ENCODE assay signal across 2 cellular contexts in genomic region chr10:58637372-58637771, GRCh38.
TF ChIP-seq lines count a peak whose summit lies in the region.

No MANE protein-coding gene starts in this region.

TF ChIP-seq in A549, 52 proteins besides CTCF, POLR2A, EP300 and RAD21 (continued from another document and continues in another):
- TF ChIP-seq REST (IDR thresholded peaks at IDR 0.05) (no peak), BCL3 (IDR thresholded peaks at IDR 0.05) (no peak), FOSB (CRISPR knock-in tag; IDR thresholded peaks at IDR 0.05) (no peak), E2F6 (IDR thresholded peaks at IDR 0.05; ENCODE audit: borderline replicate concordance, low read depth) (no peak), CBX2 (IDR thresholded peaks at IDR 0.05; ENCODE audit: borderline replicate concordance, low read depth) (no peak), ZFP36 (IDR thresholded peaks at IDR 0.05; ENCODE audit: borderline replicate concordance, partially characterized antibody) (no peak), ATOH8 (CRISPR knock-in tag; IDR thresholded peaks at IDR 0.05; ENCODE audit: low read depth) (no peak), HOXA7 (CRISPR knock-in tag; IDR thresholded peaks at IDR 0.05) (no peak), SMC3 (IDR thresholded peaks at IDR 0.05) (peak; percentile 22; the same call in 1 of the 3 replicates), CEBPB (IDR thresholded peaks at IDR 0.05) (peak in 1 of 2 experiments; percentile 47; a peak in 3 of 4 replicates), ELK1 (IDR thresholded peaks at IDR 0.05; ENCODE audit: low read depth, low read length) (no peak), EHMT2 (IDR thresholded peaks at IDR 0.05; ENCODE audit: low read depth) (no peak), ESRRA (IDR thresholded peaks at IDR 0.05; ENCODE audit: borderline replicate concordance, low read length) (no peak), BHLHE40 (IDR thresholded peaks at IDR 0.05; ENCODE audit: low read depth, low read length) (no peak), MAX (IDR thresholded peaks at IDR 0.05) (no peak), JUN (IDR thresholded peaks at IDR 0.05) (peak; percentile 60 to 67; a peak in 4 of 5 replicates), SREBF2 (IDR thresholded peaks at IDR 0.05) (no peak), HDAC2 (IDR thresholded peaks at IDR 0.05) (no peak), HOXB5 (CRISPR knock-in tag; IDR thresholded peaks at IDR 0.05) (no peak), HMGXB4 (CRISPR knock-in tag; IDR thresholded peaks at IDR 0.05; ENCODE audit: borderline replicate concordance) (no peak), CHD4 (IDR thresholded peaks at IDR 0.05; ENCODE audit: borderline replicate concordance) (no peak), HES2 (IDR thresholded peaks at IDR 0.05) (no peak)

TF ChIP-seq in HepG2, 621 proteins besides CTCF, POLR2A, EP300 and RAD21 (continued from another document):
- TF ChIP-seq MAFK (conservative IDR thresholded peaks at IDR 0.05 in 1 of 2, IDR thresholded peaks at IDR 0.05 in 1 of 2; ENCODE audit: low read length in 2 of 2) (no peak), MAX (IDR thresholded peaks at IDR 0.05) (0 out of 2 replicates have a peak, but pooled peaks have one; percentile 16), SOX6 (IDR thresholded peaks at IDR 0.05) (no peak), SOX6 (CRISPR knock-in tag; IDR thresholded peaks at IDR 0.05) (peak; percentile 51; the same call in 1 of the 2 replicates), ZNF280B (CRISPR knock-in tag; IDR thresholded peaks at IDR 0.05; ENCODE audit: borderline replicate concordance) (no peak), NFIC (IDR thresholded peaks at IDR 0.05; ENCODE audit: low read length) (0 out of 2 replicates have a peak, but pooled peaks have one; percentile 40), BHLHE40 (IDR thresholded peaks at IDR 0.05; ENCODE audit: low read length) (peak; percentile 39; the same call in 1 of the 2 replicates), CEBPG (CRISPR knock-in tag; IDR thresholded peaks at IDR 0.05) (0 out of 2 replicates have a peak, but pooled peaks have one; percentile 21)
